In the genomic region with DNA sequence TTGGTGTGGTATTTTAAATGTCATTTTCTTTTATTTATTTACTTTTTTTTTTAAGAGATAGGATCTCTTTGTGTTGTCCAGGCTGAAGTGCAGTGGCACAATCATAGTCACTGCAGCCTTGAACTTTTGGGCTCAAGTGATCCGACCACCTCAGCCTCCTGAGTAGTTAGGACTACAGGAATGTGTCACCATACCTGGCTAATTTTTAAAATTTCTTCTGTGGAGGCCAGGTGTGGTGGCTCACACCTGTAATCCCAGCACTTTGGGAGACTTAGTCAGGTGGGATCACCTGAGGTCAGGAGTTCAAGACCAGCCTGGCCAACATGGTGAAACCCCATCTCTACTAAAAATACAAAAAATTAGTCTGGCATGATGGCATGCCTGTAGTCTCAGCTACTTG, we compare ENCODE assay signal across 38 cellular contexts. TPM values are rescaled to one million over a fixed set of nuclear protein-coding genes. Genes with fewer than 3 reads are reported as not detected.
"Had no signal": no experiment of that assay in that cellular context is flagged by ENCODE, and none has a peak within 500 bp of the region (broad histone marks: within the 10 kb centered on the region; RNA-seq: fewer than 3 reads in every experiment).

No MANE protein-coding gene starts in this region.

- H3K36me3 ChIP-seq: MG63 had no signal

- DNase-seq: Karpas-422, Kasumi-1, MG63, MM.1S, MV-4-11, NCI-H1048, NCI-H1092, NCI-H1092 treated with DMSO at 0.1 percent for 48 hours, NCI-H1105, NCI-H1105 treated with DMSO at 0.1 percent for 48 hours, NCI-H1417, NCI-H1417 treated with DMSO at 0.1 percent for 48 hours, NCI-H1436, NCI-H1436 treated with DMSO at 0.1 percent for 48 hours, NCI-H146, NCI-H1694, NCI-H1694 treated with DMSO at 0.1 percent for 48 hours, NCI-H187, NCI-H187 treated with DMSO at 0.1 percent for 48 hours, NCI-H1930, NCI-H2029, NCI-H2029 treated with DMSO at 0.1 percent for 48 hours, NCI-H2081, NCI-H2081 treated with DMSO at 0.1 percent for 48 hours, NCI-H2107, NCI-H2171, NCI-H2171 treated with DMSO at 0.1 percent for 48 hours, NCI-H2227 treated with DMSO at 0.1 percent for 48 hours, NCI-H226, NCI-H345, NCI-H446, NCI-H446 treated with DMSO at 0.1 percent for 48 hours, NCI-H510A, NCI-H510A treated with DMSO at 0.1 percent for 48 hours had no signal

- H3K9ac ChIP-seq: KMS-11 had no signal

- H3K4me3 ChIP-seq: MG63 had no signal

- H3K4me2 ChIP-seq: KMS-11 had no signal

- H3K27ac ChIP-seq: KMS-11 had no signal

- H3K9me3 ChIP-seq: MG63 had no signal

RNA-seq across cellular contexts. Expression of gene GCKR, which starts 52.7 kb away (rescaled TPM):
- total RNA-seq: M059J, MCF 10A, NCI-H460 had no signal

RNA-seq across cellular contexts. Expression of gene FNDC4, which starts 54.3 kb away (rescaled TPM):
- total RNA-seq: NCI-H460 had no signal
